In the genomic region with DNA sequence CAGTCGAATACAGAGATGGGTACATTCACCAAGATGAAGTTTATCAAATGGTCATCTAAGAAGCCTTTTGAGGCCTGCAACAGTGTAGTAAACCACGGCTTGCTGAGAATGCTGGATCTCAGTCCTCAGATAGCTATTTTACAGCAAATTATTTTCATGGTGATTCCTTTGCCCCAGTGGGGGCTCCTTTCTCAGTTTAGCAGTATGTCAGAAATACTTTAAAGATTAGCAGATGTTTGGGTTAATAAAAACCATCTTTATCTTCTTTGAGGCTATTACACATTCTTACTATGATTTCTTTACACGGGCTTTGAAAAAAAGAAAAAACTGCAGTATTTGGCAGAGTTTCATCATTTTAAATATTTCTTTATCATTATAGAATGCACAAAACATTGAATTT, we compare ENCODE assay signal across 1 cellular context.
TF ChIP-seq lines count a peak whose summit lies in the region.

No MANE protein-coding gene starts in this region.

TF ChIP-seq in SK-N-SH treated with all-trans-retinoic acid at 6 μM for 48 hours, 23 proteins besides CTCF, POLR2A, EP300 and RAD21 (continued from another document):
- TF ChIP-seq TSHZ2 (CRISPR knock-in tag; IDR thresholded peaks at IDR 0.05) (no peak), ARNTL (CRISPR knock-in tag; IDR thresholded peaks at IDR 0.05; ENCODE audit: borderline replicate concordance, low read depth) (no peak)
TF ChIP-seq in SK-N-SH treated with all-trans-retinoic acid at 6 μM for 48 hours: peak in this region for 0.
